15 cellular contexts compared by ENCODE assay signal in genomic region chr4:88752076-88752463, GRCh38.
DNase-seq lines count a peak whose midpoint lies in the region; ATAC-seq and TF ChIP-seq lines count a peak whose summit lies in the region.
"Had no signal": no experiment of that assay in that cellular context is flagged by ENCODE, and none has a peak within 500 bp of the region (broad histone marks: within the 10 kb centered on the region; RNA-seq: fewer than 3 reads in every experiment).

No MANE protein-coding gene starts in this region.

- in situ Hi-C loops in HAP-1 (cut with MboI; ENCODE audit: low sequenced_read_pairs): no loop called here

- H3K27me3 ChIP-seq in subcutaneous abdominal adipose tissue (ENCODE audit: control insufficient read depth in 5 of 5, insufficient read depth in 4 of 5, low read length in 5 of 5) (no peaks in the 10 kb centered on the region), HAP-1 (ENCODE audit: low read depth) (no peaks in the 10 kb centered on the region)
- H3K27me3 ChIP-seq: BLaER1 treated with 17β-estradiol and CSF1 and Interleukin-3, amounts not matched to agents 10 nM and 100 nM; SJCRH30 had no signal

- H3K9ac ChIP-seq in subcutaneous abdominal adipose tissue (ENCODE audit: low read length in 5 of 5): no peak overlapping the region
- H3K9ac ChIP-seq: BLaER1 treated with 17β-estradiol and CSF1 and Interleukin-3, amounts not matched to agents 10 nM and 100 nM had no signal

- ATAC-seq in GM18867 (IDR thresholded peaks at IDR 0.05; ENCODE audit: unreplicated experiment) (peak; percentile 58), HG03432 (IDR thresholded peaks at IDR 0.05; ENCODE audit: unreplicated experiment) (peak; percentile 63)

- H3K27ac ChIP-seq in VCaP: peak overlapping the region; percentile 50
- H3K27ac ChIP-seq in subcutaneous abdominal adipose tissue (ENCODE audit: low read depth, low read length): peak overlapping the region; percentile 40
- H3K27ac ChIP-seq: BLaER1 treated with 17β-estradiol and CSF1 and Interleukin-3, amounts not matched to agents 10 nM and 100 nM; PC-9; SJCRH30 had no signal

- H3K4me3 ChIP-seq in subcutaneous abdominal adipose tissue (ENCODE audit: low read depth in 1 of 5, low read length in 5 of 5) (no peak overlapping the region), HAP-1 (no peak overlapping the region)
- H3K4me3 ChIP-seq: BLaER1 treated with 17β-estradiol and CSF1 and Interleukin-3, amounts not matched to agents 10 nM and 100 nM; PC-9; SJCRH30 had no signal

- H3K4me1 ChIP-seq in subcutaneous abdominal adipose tissue (ENCODE audit: control insufficient read depth in 5 of 5, insufficient read depth in 5 of 5, low read length in 5 of 5): peaks cover 0 to 48% (median 28%) of the 10 kb centered on the region in 5 donors
- H3K4me1 ChIP-seq in HAP-1: peaks cover 3% of the 10 kb centered on the region; the same call in 1 of the 2 replicates
- H3K4me1 ChIP-seq: BLaER1 treated with 17β-estradiol and CSF1 and Interleukin-3, amounts not matched to agents 10 nM and 100 nM had no signal

- no peaks in the 10 kb centered on the region for H3K9me3 ChIP-seq in subcutaneous abdominal adipose tissue (ENCODE audit: control insufficient read depth in 5 of 5, low read length in 5 of 5)
- H3K9me3 ChIP-seq in HAP-1: no peaks in the 10 kb centered on the region
- H3K9me3 ChIP-seq: SJCRH30 had no signal

- H3K36me3 ChIP-seq in subcutaneous abdominal adipose tissue (ENCODE audit: control insufficient read depth in 5 of 5, insufficient read depth in 5 of 5, low read length in 5 of 5) (peaks cover 43 to 78% (median 52%) of the 10 kb centered on the region in 5 donors), HAP-1 (replicated peaks) (peaks cover 16% of the 10 kb centered on the region)

- DNase-seq in HAP-1 (ENCODE audit: low spot score in 2 of 2) (no peak), NCI-H524 treated with DMSO at 0.1 percent for 48 hours (lab: John Stamatoyannopoulos, UW) (no peak)
- no peak for DNase-seq in stimulated activated CD4-positive, alpha-beta T cell treated with anti-CD3 and anti-CD28 coated beads, Interleukin-1b, Interleukin-23, amount 100 ng/mL, for 48 hours
- DNase-seq: DMS79, GOT3, NCI-H146, NCI-H2081, NCI-H748 treated with DMSO at 0.1 percent for 48 hours, PC-9, SJCRH30 had no signal

- no peak for TF ChIP-seq CTCF in VCaP (conservative IDR thresholded peaks at IDR 0.05)
